16 cellular contexts compared by ENCODE assay signal in genomic region chr19:32307591-32307990, GRCh38. TPM values are rescaled to one million over a fixed set of nuclear protein-coding genes. Genes with fewer than 3 reads are reported as not detected.
DNase-seq lines count a peak whose midpoint lies in the region; ATAC-seq, FAIRE-seq and TF ChIP-seq lines count a peak whose summit lies in the region.
"Had no signal": no experiment of that assay in that cellular context is flagged by ENCODE, and none has a peak within 500 bp of the region (broad histone marks: within the 10 kb centered on the region; RNA-seq: fewer than 3 reads in every experiment).

No MANE protein-coding gene starts in this region.

- FAIRE-seq in GM12878 (lab: Jason Lieb, UNC) = no peak
- FAIRE-seq: GM19239, H54 had no signal

- RAD21 ChIA-PET in GM12878 (lab: Charles Lee; ENCODE audit: unreplicated experiment) = no interaction called here

- H3K4me3 ChIP-seq in GM23338 = no peak overlapping the region
- H3K4me3 ChIP-seq in GM12878 = no peak overlapping the region
- no peak overlapping the region for H3K4me3 ChIP-seq in esophagus muscularis mucosa
- H3K4me3 ChIP-seq: BLaER1 treated with 17β-estradiol and CSF1 and Interleukin-3, amounts not matched to agents 10 nM and 100 nM had no signal

- H3K4me2 ChIP-seq in GM23338 = no peak overlapping the region
- no peak overlapping the region for H3K4me2 ChIP-seq in GM12878 (ENCODE audit: control insufficient read depth, insufficient read depth)
- H3K4me2 ChIP-seq: BLaER1 treated with 17β-estradiol and CSF1 and Interleukin-3, amounts not matched to agents 10 nM and 100 nM had no signal

- H3K27me3 ChIP-seq in GM23338 (ENCODE audit: insufficient read depth) (no peaks in the 10 kb centered on the region), GM12878 (replicated peaks in 1 of 2; ENCODE audit: control insufficient read depth in 2 of 2, insufficient read depth in 2 of 2, low read length in 1 of 2) (no peaks in the 10 kb centered on the region), esophagus muscularis mucosa (peaks cover 0 to 33% (median 0%) of the 10 kb centered on the region in 4 donors)

- SMC1A ChIA-PET in GM12878 (lab: Charles Lee; ENCODE audit: uncharacterized antibody, unreplicated experiment) = no interaction called here

- peaks cover 9% of the 10 kb centered on the region for H3K27me3 Mint-ChIP-seq in GM23338 (ENCODE audit: insufficient read depth, low read depth, poor library complexity)
- peaks cover 56 to 84% of the 10 kb centered on the region in 2 donors for H3K27me3 Mint-ChIP-seq in effector memory CD8-positive, alpha-beta T cell

- no peaks in the 10 kb centered on the region for H3K9me2 ChIP-seq in GM23338 (ENCODE audit: insufficient read depth)

- H3K9ac ChIP-seq in GM12878 (ENCODE audit: control insufficient read depth, insufficient read depth, low read length) = no peak overlapping the region
- H3K9ac ChIP-seq: BLaER1 treated with 17β-estradiol and CSF1 and Interleukin-3, amounts not matched to agents 10 nM and 100 nM had no signal

- TF ChIP-seq CTCF in GM23338 (conservative IDR thresholded peaks at IDR 0.05; ENCODE audit: low read depth in 2 of 2) = no peak
- no peak for TF ChIP-seq CTCF in GM12878 (IDR thresholded peaks at IDR 0.05 in 2 of 3, conservative IDR thresholded peaks at IDR 0.05 in 1 of 3; ENCODE audit: control insufficient read depth in 2 of 3, extremely low read depth in 1 of 3, insufficient read depth in 1 of 3, low read depth in 3 of 3, low read length in 3 of 3)
- TF ChIP-seq CTCF in esophagus muscularis mucosa (IDR thresholded peaks at IDR 0.05) = no peak

- peaks cover 24% of the 10 kb centered on the region for H3K4me1 Mint-ChIP-seq in GM23338
- no peaks in the 10 kb centered on the region for H3K4me1 Mint-ChIP-seq in effector memory CD8-positive, alpha-beta T cell (ENCODE audit: low read depth in 2 of 2)
- H3K4me1 Mint-ChIP-seq: B cell had no signal

- H2AFZ ChIP-seq in GM23338 = no peak overlapping the region
- no peak overlapping the region for H2AFZ ChIP-seq in GM12878 (ENCODE audit: control insufficient read depth, low read depth, low read length)

- intact Hi-C loops in GM12878 (cut with micrococcal nuclease; ENCODE audit: unreplicated experiment) = no loop called here
- intact Hi-C loops in esophagus muscularis mucosa (cut with DNase I) = no loop called here

- no peak overlapping the region for H3K4me3 Mint-ChIP-seq in GM23338
- H3K4me3 Mint-ChIP-seq in effector memory CD8-positive, alpha-beta T cell = no peak overlapping the region
- H3K4me3 Mint-ChIP-seq: B cell; CD8-positive, alpha-beta T cell had no signal

- DNase-seq in GM23338 (ENCODE audit: low spot score) (no peak), GM12878 (ENCODE audit: low read depth, low spot score) (no peak), esophagus muscularis mucosa (ENCODE audit: extremely low spot score) (peak; percentile 60), ureter (ENCODE audit: low spot score) (peak; percentile 8), foreskin melanocyte (no peak), NCI-H345 (lab: John Stamatoyannopoulos, UW) (no peak)
- DNase-seq in effector memory CD8-positive, alpha-beta T cell = no peak
- DNase-seq: 8988T; Calu3; CD8-positive, alpha-beta T cell; DMS79 treated with DMSO at 0.1 percent for 48 hours; GF-D8 had no signal

- POLR2A ChIA-PET in GM12878 (lab: Charles Lee) = interaction anchor here (0.7 kb wide), 1 partner anchor 859 kb away, joined by 4 read pairs; no protein-coding TSS in a partner anchor

- no peak for TF ChIP-seq RAD21 in GM12878 (IDR thresholded peaks at IDR 0.05; ENCODE audit: insufficient read depth, low read depth, low read length)

- CTCF ChIA-PET in GM12878 (lab: Yijun Ruan, JAX) = no interaction called here

- no peak overlapping the region for H3K27ac ChIP-seq in GM23338 (ENCODE audit: low read depth)
- H3K27ac ChIP-seq in GM12878 (ENCODE audit: control insufficient read depth, insufficient read depth) = no peak overlapping the region
- no peak overlapping the region for H3K27ac ChIP-seq in esophagus muscularis mucosa (replicated peaks in 1 of 4)
- H3K27ac ChIP-seq: BLaER1 treated with 17β-estradiol and CSF1 and Interleukin-3, amounts not matched to agents 10 nM and 100 nM had no signal

- TF ChIP-seq POLR2A in GM12878 (IDR thresholded peaks at IDR 0.05; ENCODE audit: low read depth, low read length) (no peak), esophagus muscularis mucosa (IDR thresholded peaks at IDR 0.05; ENCODE audit: low read depth) (no peak)

- TF ChIP-seq EP300 in GM12878 (IDR thresholded peaks at IDR 0.05; ENCODE audit: borderline replicate concordance in 1 of 2, control insufficient read depth in 1 of 2, low read depth in 2 of 2, low read length in 2 of 2) (no peak), esophagus muscularis mucosa (IDR thresholded peaks at IDR 0.05) (no peak)

- H4K20me1 ChIP-seq in GM23338 (replicated peaks; ENCODE audit: insufficient read depth) = no peaks in the 10 kb centered on the region
- H4K20me1 ChIP-seq in GM12878 (ENCODE audit: control insufficient read depth, insufficient read depth) = no peaks in the 10 kb centered on the region
- H4K20me1 ChIP-seq: BLaER1 treated with 17β-estradiol and CSF1 and Interleukin-3, amounts not matched to agents 10 nM and 100 nM had no signal

- H3K27ac Mint-ChIP-seq in GM23338 = peak overlapping the region; percentile 45; the same call in 1 of the 2 replicates
- no peak overlapping the region for H3K27ac Mint-ChIP-seq in effector memory CD8-positive, alpha-beta T cell
- H3K27ac Mint-ChIP-seq: B cell; CD8-positive, alpha-beta T cell had no signal

- H3K79me2 ChIP-seq in GM23338 (replicated peaks; ENCODE audit: insufficient read depth) (no peaks in the 10 kb centered on the region), GM12878 (ENCODE audit: control insufficient read depth, insufficient read depth, low read length) (no peaks in the 10 kb centered on the region)

- H3K9me3 ChIP-seq in GM12878 (replicated peaks; ENCODE audit: control insufficient read depth, insufficient read depth, low read length) (no peaks in the 10 kb centered on the region), esophagus muscularis mucosa (peaks cover 0 to 13% (median 6%) of the 10 kb centered on the region in 4 donors)

- H3K36me3 ChIP-seq in GM23338 (ENCODE audit: insufficient read depth) (no peaks in the 10 kb centered on the region), GM12878 (ENCODE audit: control insufficient read depth in 2 of 2, insufficient read depth in 2 of 2, low read length in 1 of 2) (no peaks in the 10 kb centered on the region), esophagus muscularis mucosa (no peaks in the 10 kb centered on the region)
- H3K36me3 ChIP-seq: BLaER1 treated with 17β-estradiol and CSF1 and Interleukin-3, amounts not matched to agents 10 nM and 100 nM had no signal

- no peak for ATAC-seq in GM23338
- no peak for ATAC-seq in GM12878
- ATAC-seq in effector memory CD8-positive, alpha-beta T cell (replicated peaks) = no peak
- ATAC-seq: CD8-positive, alpha-beta T cell had no signal

- H3K4me1 ChIP-seq in GM23338 (ENCODE audit: insufficient read depth) = peaks cover 16% of the 10 kb centered on the region
- no peaks in the 10 kb centered on the region for H3K4me1 ChIP-seq in GM12878 (ENCODE audit: control insufficient read depth, insufficient read depth, low read length)
- no peaks in the 10 kb centered on the region for H3K4me1 ChIP-seq in esophagus muscularis mucosa

- WGBS in GM12878 (ENCODE audit: insufficient coverage, insufficient replicate concordance, low lambda C conversion rate, missing lambda C conversion rate) = 41% methylated on average over 5 of the region's 5 CpGs
- WGBS in esophagus muscularis mucosa = 92% methylated on average over 5 of the region's 5 CpGs

- BruUV-seq in GM12878 (replicated peaks; lab: Mats Ljungman, UMichigan) = no TSS peak

- H3K36me3 Mint-ChIP-seq in GM23338 (ENCODE audit: low read depth) = peaks cover 6% of the 10 kb centered on the region; the same call in 1 of the 3 replicates
- H3K36me3 Mint-ChIP-seq in effector memory CD8-positive, alpha-beta T cell (ENCODE audit: insufficient read depth) = no peaks in the 10 kb centered on the region
- H3K36me3 Mint-ChIP-seq: CD8-positive, alpha-beta T cell had no signal

- in situ Hi-C loops in GM12878 (cut with MboI) = no loop called here

- peaks cover 9% of the 10 kb centered on the region for H3K9me3 Mint-ChIP-seq in GM23338
- H3K9me3 Mint-ChIP-seq in effector memory CD8-positive, alpha-beta T cell = peaks cover 6 to 18% of the 10 kb centered on the region in 2 donors

- no peaks in the 10 kb centered on the region for H3F3A ChIP-seq in GM23338 (replicated peaks; ENCODE audit: low read depth)

TF ChIP-seq in GM23338, 12 proteins besides CTCF, POLR2A, EP300 and RAD21 (continues in another document):
- TF ChIP-seq NANOG (IDR thresholded peaks at IDR 0.05; ENCODE audit: borderline replicate concordance) = no peak
- no peak for TF ChIP-seq STAT1 (IDR thresholded peaks at IDR 0.05; ENCODE audit: unreplicated experiment)
- no peak for TF ChIP-seq ZNF331 (CRISPR knock-in tag; IDR thresholded peaks at IDR 0.05; ENCODE audit: low read depth)
- no peak for TF ChIP-seq JUNB (IDR thresholded peaks at IDR 0.05; ENCODE audit: unreplicated experiment)

TF ChIP-seq in GM12878, 131 proteins besides CTCF, POLR2A, EP300 and RAD21 (continues in another document):
- no peak for TF ChIP-seq YY1 (IDR thresholded peaks at IDR 0.05; ENCODE audit: low read depth, low read length)

RNA-seq across cellular contexts. Expression of gene ZNF507, which starts 37.8 kb away (rescaled TPM):
- 23.4 and 23.6 TPM in 2 replicates for total RNA-seq in GM23338 (2014; rRNA removed; shearing (Covaris generic))
- polyA plus RNA-seq in GM23338 (2016; fragmentation: Nextera tagmentation; extraction: Ambion mirVana) = 7.4 and 10.4 TPM in 2 replicates
- 66.7 and 70.4 TPM in 2 replicates for total RNA-seq in GM12878 (2013; cell fraction: nucleolus; rRNA removed)
- 9.4 and 10.6 TPM in 2 replicates for total RNA-seq in GM12878 (2014; rRNA removed)
- total RNA-seq in GM12878 (2014; rRNA removed; fragmentation: Illumina TruSeq; extraction: Trizol) = 10.2 and 11.6 TPM in 2 replicates
- total RNA-seq in GM12878 (2021) = 16.5 and 17.4 TPM in 2 replicates
- 6.6 TPM for polyA plus RNA-seq in GM12878 (2011; ENCODE audit: low read depth)
- polyA plus RNA-seq in GM12878 (2011; rRNA removed) = 18.4 and 21.5 TPM in 2 replicates
- 8.4 and 8.9 TPM in 2 replicates for polyA plus RNA-seq in GM12878 (2011; cell fraction: cytosol; rRNA removed)
- 21.7 and 21.9 TPM in 2 replicates for polyA plus RNA-seq in GM12878 (2011; cell fraction: nucleus; rRNA removed)
- polyA plus RNA-seq in GM12878 (2012) = 6.2 and 6.9 TPM in 2 replicates
- polyA plus RNA-seq in GM12878 (2014; fragmentation: Illumina TruSeq; extraction: Trizol) = 15.8 and 18.8 TPM in 2 replicates
- polyA plus RNA-seq in GM12878 (2014; fragmentation: Nextera tagmentation; extraction: Ambion mirVana) = 1 to 10 TPM; 2.3 to 2.7 TPM
- 10.0 and 10.3 TPM in 2 replicates for polyA plus RNA-seq in GM12878 (2014; rRNA removed)
- polyA plus RNA-seq in GM12878 (2016; fragmentation: Nextera tagmentation; extraction: Ambion mirVana) = 10 to 100 TPM in 1 of 2 experiments, 1 to 10 TPM in 1; 8.3 to 10.0 TPM
- polyA minus RNA-seq in GM12878 (2011; rRNA and poly(A)+ RNA removed) = 21.8 and 37.4 TPM in 2 replicates
- polyA minus RNA-seq in GM12878 (2011; cell fraction: cytosol; rRNA and poly(A)+ RNA removed) = 6.0 and 7.7 TPM in 2 replicates
- 16.9 and 25.1 TPM in 2 replicates for polyA minus RNA-seq in GM12878 (2011; cell fraction: nucleus; rRNA and poly(A)+ RNA removed)
- total RNA-seq in esophagus muscularis mucosa = 10 to 100 TPM; 12.6 to 19.1 (median 17.9) TPM
- 37.5 TPM for total RNA-seq in ureter

Comparison
In these comparisons a context has a peak if more than half of its experiments do, and no peak if none do; other contexts are left out.
1. DNase-seq: peak in esophagus muscularis mucosa (single experiment) and ureter (single experiment); none in GM23338 (single experiment), GM12878 (single experiment), foreskin melanocyte (single experiment), effector memory CD8-positive, alpha-beta T cell (0 of 3) and NCI-H345 (single experiment).